17 cellular contexts compared by ENCODE assay signal in the genomic region with DNA sequence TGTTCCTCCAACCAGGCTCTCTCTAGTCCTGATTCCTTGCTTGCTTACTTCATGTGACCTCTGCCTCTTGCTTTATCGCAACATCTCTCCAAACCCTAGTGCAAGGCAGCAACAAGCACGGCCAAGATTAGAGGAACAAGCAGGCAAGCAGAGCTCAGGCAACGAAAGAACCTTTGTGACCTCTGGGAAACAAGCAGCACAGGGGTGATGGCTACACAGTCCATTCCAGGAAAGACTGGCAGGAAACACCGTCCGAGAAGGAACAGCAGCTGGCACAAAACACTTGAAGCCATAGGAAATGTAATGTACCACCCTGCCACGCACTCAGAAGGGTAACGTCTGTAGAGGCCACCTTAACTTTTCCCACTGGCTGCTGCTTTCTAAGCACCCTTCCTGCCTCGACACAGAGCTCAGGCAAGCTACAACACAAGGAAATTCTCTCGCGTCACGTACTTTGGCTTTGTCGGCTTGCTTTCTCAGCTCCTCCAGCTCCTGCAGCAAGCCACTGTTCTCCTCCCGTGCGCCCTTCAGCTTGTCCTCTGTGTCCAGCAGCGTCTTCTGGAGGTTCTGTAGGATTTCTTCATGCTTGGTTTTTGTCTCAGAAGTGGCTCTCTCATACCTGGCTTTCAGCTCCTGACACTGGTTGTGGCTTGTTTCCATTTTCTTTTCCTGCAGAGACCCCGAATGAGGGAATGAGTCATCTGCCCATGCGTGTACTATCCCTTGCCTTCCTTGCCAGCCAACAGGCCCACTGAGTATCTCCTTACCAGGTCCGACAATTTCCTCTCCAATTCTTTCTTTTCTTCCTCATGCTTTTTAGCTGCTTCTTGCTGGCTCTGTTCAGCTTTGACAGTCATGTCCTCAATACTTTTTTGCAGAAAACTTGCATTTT.
A peak's percentile ranks its signal among the peaks of the same experiment; 100 is the strongest.
DNase-seq lines count a peak whose midpoint lies in the region; ATAC-seq and TF ChIP-seq lines count a peak whose summit lies in the region.
"Had no signal": no experiment of that assay in that cellular context is flagged by ENCODE, and none has a peak within 500 bp of the region (broad histone marks: within the 10 kb centered on the region; RNA-seq: fewer than 3 reads in every experiment).

No MANE protein-coding gene starts in this region.

- H3K27me3 Mint-ChIP-seq in CD4-positive, alpha-beta T cell: no peaks in the 10 kb centered on the region
- no peaks in the 10 kb centered on the region for H3K27me3 Mint-ChIP-seq in activated CD8-positive, alpha-beta T cell treated with anti-CD3 and anti-CD28 coated beads, Interleukin-2, amount 10 ng/mL, durations not matched to agents 7 days and 5 days (ENCODE audit: low read depth)
- H3K27me3 Mint-ChIP-seq: progenitor cell of endocrine pancreas had no signal

- 0 out of 2 replicates have a peak overlapping the region, but pooled peaks have one; percentile 42 for H3K27ac ChIP-seq in BLaER1
- peak overlapping the region; percentile 44 for H3K27ac ChIP-seq in CD4-positive, alpha-beta T cell (ENCODE audit: low read depth, low read length)
- H3K27ac ChIP-seq: SK-N-MC had no signal

- POLR2A ChIA-PET in CD4-positive, alpha-beta T cell (lab: Charles Lee): interaction anchor here (0.9 kb wide), 1 partner anchor 9 kb away, joined by 3 read pairs; no protein-coding TSS in a partner anchor
- POLR2A ChIA-PET in activated CD8-positive, alpha-beta T cell treated with anti-CD3 and anti-CD28 coated beads, Interleukin-2, amount 10 ng/mL, durations not matched to agents 7 days and 5 days (lab: Charles Lee): no interaction called here

- H3K9me3 ChIP-seq in BLaER1: no peaks in the 10 kb centered on the region
- no peaks in the 10 kb centered on the region for H3K9me3 ChIP-seq in CD4-positive, alpha-beta T cell (ENCODE audit: control insufficient read depth, low read length)

- peak overlapping the region; percentile 74; the same call in 1 of the 2 replicates for H3K4me2 ChIP-seq in BLaER1

- no peak for ATAC-seq in CD4-positive, alpha-beta T cell (ENCODE audit: poor library complexity)
- ATAC-seq in activated CD8-positive, alpha-beta T cell treated with anti-CD3 and anti-CD28 coated beads, Interleukin-2, amount 10 ng/mL, durations not matched to agents 7 days and 5 days: no peak
- peak; percentile 85 for ATAC-seq in left lobe of liver
- no peak for ATAC-seq in HG02870 (IDR thresholded peaks at IDR 0.05; ENCODE audit: unreplicated experiment)
- ATAC-seq: left ventricle myocardium superior had no signal

- H4K20me1 ChIP-seq in BLaER1: no peaks in the 10 kb centered on the region

- H3K27me3 ChIP-seq in BLaER1: no peaks in the 10 kb centered on the region
- no peaks in the 10 kb centered on the region for H3K27me3 ChIP-seq in CD4-positive, alpha-beta T cell (ENCODE audit: control insufficient read depth, insufficient read depth, low read length)

- TF ChIP-seq CTCF in CD4-positive, alpha-beta T cell (IDR thresholded peaks at IDR 0.05): no peak

- H3K4me1 Mint-ChIP-seq in CD4-positive, alpha-beta T cell (ENCODE audit: low read depth): peaks cover 24% of the 10 kb centered on the region
- H3K4me1 Mint-ChIP-seq in activated CD8-positive, alpha-beta T cell treated with anti-CD3 and anti-CD28 coated beads, Interleukin-2, amount 10 ng/mL, durations not matched to agents 7 days and 5 days (ENCODE audit: low read depth): peaks cover 22% of the 10 kb centered on the region

- peaks cover 29% of the 10 kb centered on the region for H3K4me1 ChIP-seq in BLaER1

- no peak overlapping the region for H3K4me3 Mint-ChIP-seq in CD4-positive, alpha-beta T cell
- H3K4me3 Mint-ChIP-seq in activated CD8-positive, alpha-beta T cell treated with anti-CD3 and anti-CD28 coated beads, Interleukin-2, amount 10 ng/mL, durations not matched to agents 7 days and 5 days: no peak overlapping the region

- no peak for DNase-seq in CD4-positive, alpha-beta T cell
- no peak for DNase-seq in activated CD8-positive, alpha-beta T cell treated with anti-CD3 and anti-CD28 coated beads, Interleukin-2, amount 10 ng/mL, durations not matched to agents 7 days and 5 days
- DNase-seq in left lobe of liver (ENCODE audit: low spot score) (no peak), COR-L47 (lab: John Stamatoyannopoulos, UW) (no peak)
- no peak for DNase-seq in activated CD4-positive, CD25-positive, alpha-beta regulatory T cell (lab: John Stamatoyannopoulos, UW)
- DNase-seq: amniotic stem cell, C1 segment of cervical spinal cord, DMS79, foreskin melanocyte, left ventricle myocardium superior, NCI-H2081, NCI-H510A treated with DMSO at 0.1 percent for 48 hours, trophoblast cell had no signal

- CTCF ChIA-PET in CD4-positive, alpha-beta T cell (lab: Charles Lee): no interaction called here
- CTCF ChIA-PET in activated CD8-positive, alpha-beta T cell treated with anti-CD3 and anti-CD28 coated beads, Interleukin-2, amount 10 ng/mL, durations not matched to agents 7 days and 5 days (lab: Charles Lee): interaction anchor here (0.6 to 1.9 kb wide), 3 partner anchors 9 to 72 kb away, joined by 3 to 6 read pairs (median 4); no protein-coding TSS in a partner anchor

- peak overlapping the region; percentile 83 for H3K27ac Mint-ChIP-seq in CD4-positive, alpha-beta T cell
- H3K27ac Mint-ChIP-seq in activated CD8-positive, alpha-beta T cell treated with anti-CD3 and anti-CD28 coated beads, Interleukin-2, amount 10 ng/mL, durations not matched to agents 7 days and 5 days: peak overlapping the region; percentile 65
- H3K27ac Mint-ChIP-seq: progenitor cell of endocrine pancreas had no signal

- intact Hi-C loops in CD4-positive, alpha-beta T cell (cut with DNase I, micrococcal nuclease): no loop called here

- H3K36me3 Mint-ChIP-seq in CD4-positive, alpha-beta T cell (ENCODE audit: low read depth): peaks cover 44% of the 10 kb centered on the region
- peaks cover 27% of the 10 kb centered on the region for H3K36me3 Mint-ChIP-seq in activated CD8-positive, alpha-beta T cell treated with anti-CD3 and anti-CD28 coated beads, Interleukin-2, amount 10 ng/mL, durations not matched to agents 7 days and 5 days (ENCODE audit: low read depth)

- no peaks in the 10 kb centered on the region for H3K9me3 Mint-ChIP-seq in CD4-positive, alpha-beta T cell
- H3K9me3 Mint-ChIP-seq in activated CD8-positive, alpha-beta T cell treated with anti-CD3 and anti-CD28 coated beads, Interleukin-2, amount 10 ng/mL, durations not matched to agents 7 days and 5 days (ENCODE audit: insufficient read depth): no peaks in the 10 kb centered on the region

- H3K4me3 ChIP-seq in BLaER1: no peak overlapping the region
- H3K4me3 ChIP-seq: SK-N-MC had no signal

- H3K36me3 ChIP-seq in BLaER1: peaks cover 78% of the 10 kb centered on the region

- H3K9ac ChIP-seq in BLaER1: no peak overlapping the region
